ENCODE assay signal across 26 cellular contexts in the genomic region with DNA sequence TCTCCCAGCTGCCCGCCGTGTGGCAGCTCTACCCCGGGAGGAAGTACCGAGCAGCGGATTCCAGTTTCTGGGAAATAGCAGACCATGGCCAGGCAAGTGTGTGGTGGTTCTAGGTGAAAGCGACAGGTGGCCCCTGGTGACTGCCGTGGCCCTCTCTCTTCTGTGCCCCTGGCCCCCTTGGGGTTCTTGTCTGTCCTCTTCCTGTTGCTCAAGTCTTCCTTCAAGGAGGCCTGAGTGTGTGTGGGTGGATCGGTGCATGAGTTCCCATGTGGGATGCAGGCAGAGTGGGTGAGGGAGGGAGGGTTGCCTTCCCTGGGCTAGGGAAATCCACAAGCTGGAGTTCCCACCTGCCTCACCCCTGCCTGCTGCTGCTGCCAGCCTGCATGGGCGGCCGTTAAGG. TPM values are rescaled to one million over a fixed set of nuclear protein-coding genes. Genes with fewer than 3 reads are reported as not detected.
"Had no signal": no experiment of that assay in that cellular context is flagged by ENCODE, and none has a peak within 500 bp of the region (broad histone marks: within the 10 kb centered on the region; RNA-seq: fewer than 3 reads in every experiment).

No MANE protein-coding gene starts in this region.

- H3K36me3 Mint-ChIP-seq: naive thymus-derived CD4-positive, alpha-beta T cell; type B pancreatic cell had no signal

- H3K9me3 Mint-ChIP-seq: nephron progenitor cell, type B pancreatic cell had no signal

- DNase-seq: cortex of kidney; dorsolateral prefrontal cortex; effector memory CD4-positive, alpha-beta T cell; gastrocnemius medialis; heart right ventricle; hypothalamus; kidney glomerular epithelial cell; mesendoderm; naive thymus-derived CD4-positive, alpha-beta T cell; nephron progenitor cell; posterior cingulate gyrus; spleen; stimulated activated CD4-positive, alpha-beta T cell treated with anti-CD3 and anti-CD28 coated beads, Interleukin-15, amount 100 ng/mL, for 24 hours; stimulated activated CD4-positive, alpha-beta T cell treated with anti-CD3 and anti-CD28 coated beads, Interleukin-2, amount 100 ng/mL, for 24 hours; stimulated activated CD4-positive, alpha-beta T cell treated with anti-CD3 and anti-CD28 coated beads, Interleukin-4, amount 100 ng/mL, for 4 hours; stimulated activated naive CD8-positive, alpha-beta T cell treated with anti-CD3 and anti-CD28 coated beads, Interleukin-15, Interleukin-2, amounts not matched to agents 100 U/mL and 50 U/mL, for 24 hours; thyroid gland; uterus had no signal

- H3K27ac Mint-ChIP-seq: naive thymus-derived CD4-positive, alpha-beta T cell; nephron progenitor cell; type B pancreatic cell had no signal

- H3K4me3 Mint-ChIP-seq: naive thymus-derived CD4-positive, alpha-beta T cell; nephron progenitor cell; type B pancreatic cell had no signal

- ATAC-seq: gastrocnemius medialis; heart right ventricle; naive thymus-derived CD4-positive, alpha-beta T cell; sciatic nerve; stimulated activated naive CD8-positive, alpha-beta T cell treated with anti-CD3 and anti-CD28 coated beads, Interleukin-15, Interleukin-2, amounts not matched to agents 100 U/mL and 50 U/mL, for 24 hours had no signal

- H3K4me1 Mint-ChIP-seq: naive thymus-derived CD4-positive, alpha-beta T cell had no signal

RNA-seq across cellular contexts. Expression of a gene that starts 4.6 kb away (rescaled TPM):
- total RNA-seq: dorsolateral prefrontal cortex, esophagus muscularis mucosa, fibroblast of villous mesenchyme, gastrocnemius medialis, heart right ventricle, lung microvascular endothelial cell, osteoblast, pulmonary artery endothelial cell, sciatic nerve, suprapubic skin, thyroid gland had no signal

RNA-seq across cellular contexts. Expression of a gene that starts 23.1 kb away (rescaled TPM):
- total RNA-seq: fibroblast of villous mesenchyme, gastrocnemius medialis, lung microvascular endothelial cell, osteoblast, pulmonary artery endothelial cell, suprapubic skin, thyroid gland had no signal
